In the genomic region with DNA sequence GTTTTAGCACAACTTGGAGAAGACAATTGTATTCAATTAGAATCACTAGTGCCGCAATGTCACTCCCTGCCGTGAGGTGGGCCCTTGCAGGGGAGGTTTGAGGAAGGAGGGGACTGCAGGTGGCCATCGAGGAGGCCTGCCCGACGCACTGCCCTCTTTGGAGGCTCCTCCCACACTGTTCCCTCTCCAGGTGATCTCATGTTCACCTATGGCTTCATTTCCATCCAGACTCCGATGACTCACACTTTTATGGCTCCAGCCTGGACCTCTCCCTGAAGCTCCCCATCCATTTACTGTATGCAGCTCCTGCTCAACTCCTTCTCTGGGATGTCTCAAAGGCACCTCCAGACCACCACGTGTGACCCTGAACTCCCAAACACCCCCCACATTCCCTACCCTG, we compare ENCODE assay signal across 2 cellular contexts.
A peak's percentile ranks its signal among the peaks of the same experiment; 100 is the strongest.
TF ChIP-seq lines count a peak whose summit lies in the region.

No MANE protein-coding gene starts in this region.

TF ChIP-seq in K562, 482 proteins besides CTCF, POLR2A, EP300 and RAD21:
- TF ChIP-seq MAFG (tag; conservative IDR thresholded peaks at IDR 0.05) (no peak), JUNB (CRISPR knock-in tag; conservative IDR thresholded peaks at IDR 0.05) (peak; percentile 62; the same call in 1 of the 2 replicates), NR4A1 (CRISPR knock-in tag; IDR thresholded peaks at IDR 0.05) (peak; percentile 79; the same call in 1 of the 2 replicates), NR4A1 (tag; IDR thresholded peaks at IDR 0.05) (no peak), ETV5 (CRISPR knock-in tag; IDR thresholded peaks at IDR 0.05; ENCODE audit: low read depth) (no peak), JUND (IDR thresholded peaks at IDR 0.05; ENCODE audit: borderline replicate concordance, low read depth, low read length) (peak; percentile 61; the same call in 1 of the 2 replicates), JUND (tag; IDR thresholded peaks at IDR 0.05; ENCODE audit: borderline replicate concordance, low read depth, low read length) (peak; percentile 65; the same call in 1 of the 3 replicates), ZNF79 (CRISPR knock-in tag; IDR thresholded peaks at IDR 0.05; ENCODE audit: low read depth) (0 out of 2 replicates have a peak, but pooled peaks have one; percentile 2), PYGO2 (tag; IDR thresholded peaks at IDR 0.05) (no peak), BRCA1 (IDR thresholded peaks at IDR 0.05) (no peak), BRCA1 (CRISPR knock-in tag; IDR thresholded peaks at IDR 0.05) (no peak), OTX1 (CRISPR knock-in tag; IDR thresholded peaks at IDR 0.05) (0 out of 2 replicates have a peak, but pooled peaks have one; percentile 7), ZEB2 (IDR thresholded peaks at IDR 0.05) (0 out of 2 replicates have a peak, but pooled peaks have one; percentile 33)
- TF ChIP-seq, protein P1, sequence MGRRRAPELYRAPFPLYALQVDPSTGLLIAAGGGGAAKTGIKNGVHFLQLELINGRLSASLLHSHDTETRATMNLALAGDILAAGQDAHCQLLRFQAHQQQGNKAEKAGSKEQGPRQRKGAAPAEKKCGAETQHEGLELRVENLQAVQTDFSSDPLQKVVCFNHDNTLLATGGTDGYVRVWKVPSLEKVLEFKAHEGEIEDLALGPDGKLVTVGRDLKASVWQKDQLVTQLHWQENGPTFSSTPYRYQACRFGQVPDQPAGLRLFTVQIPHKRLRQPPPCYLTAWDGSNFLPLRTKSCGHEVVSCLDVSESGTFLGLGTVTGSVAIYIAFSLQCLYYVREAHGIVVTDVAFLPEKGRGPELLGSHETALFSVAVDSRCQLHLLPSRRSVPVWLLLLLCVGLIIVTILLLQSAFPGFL (CRISPR knock-in tag; IDR thresholded peaks at IDR 0.05): no peak
- TF ChIP-seq, protein P2, sequence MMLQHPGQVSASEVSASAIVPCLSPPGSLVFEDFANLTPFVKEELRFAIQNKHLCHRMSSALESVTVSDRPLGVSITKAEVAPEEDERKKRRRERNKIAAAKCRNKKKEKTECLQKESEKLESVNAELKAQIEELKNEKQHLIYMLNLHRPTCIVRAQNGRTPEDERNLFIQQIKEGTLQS (IDR thresholded peaks at IDR 0.05): peak; percentile 64
- TF ChIP-seq, protein P2 (CRISPR knock-in tag; conservative IDR thresholded peaks at IDR 0.05): no peak

TF ChIP-seq in SK-N-SH, 30 proteins besides CTCF, POLR2A, EP300 and RAD21:
- TF ChIP-seq, protein P3, sequence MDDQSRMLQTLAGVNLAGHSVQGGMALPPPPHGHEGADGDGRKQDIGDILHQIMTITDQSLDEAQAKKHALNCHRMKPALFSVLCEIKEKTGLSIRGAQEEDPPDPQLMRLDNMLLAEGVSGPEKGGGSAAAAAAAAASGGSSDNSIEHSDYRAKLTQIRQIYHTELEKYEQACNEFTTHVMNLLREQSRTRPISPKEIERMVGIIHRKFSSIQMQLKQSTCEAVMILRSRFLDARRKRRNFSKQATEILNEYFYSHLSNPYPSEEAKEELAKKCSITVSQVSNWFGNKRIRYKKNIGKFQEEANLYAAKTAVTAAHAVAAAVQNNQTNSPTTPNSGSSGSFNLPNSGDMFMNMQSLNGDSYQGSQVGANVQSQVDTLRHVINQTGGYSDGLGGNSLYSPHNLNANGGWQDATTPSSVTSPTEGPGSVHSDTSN (IDR thresholded peaks at IDR 0.05): no peak
- TF ChIP-seq POLR2AphosphoS5 (IDR thresholded peaks at IDR 0.05; ENCODE audit: low read depth, low read length): no peak
- no peak for TF ChIP-seq SIN3A (IDR thresholded peaks at IDR 0.05; ENCODE audit: borderline replicate concordance, low read depth, low read length)
- TF ChIP-seq MEF2A (IDR thresholded peaks at IDR 0.05; ENCODE audit: borderline replicate concordance, low read depth): no peak
- TF ChIP-seq, protein P4, sequence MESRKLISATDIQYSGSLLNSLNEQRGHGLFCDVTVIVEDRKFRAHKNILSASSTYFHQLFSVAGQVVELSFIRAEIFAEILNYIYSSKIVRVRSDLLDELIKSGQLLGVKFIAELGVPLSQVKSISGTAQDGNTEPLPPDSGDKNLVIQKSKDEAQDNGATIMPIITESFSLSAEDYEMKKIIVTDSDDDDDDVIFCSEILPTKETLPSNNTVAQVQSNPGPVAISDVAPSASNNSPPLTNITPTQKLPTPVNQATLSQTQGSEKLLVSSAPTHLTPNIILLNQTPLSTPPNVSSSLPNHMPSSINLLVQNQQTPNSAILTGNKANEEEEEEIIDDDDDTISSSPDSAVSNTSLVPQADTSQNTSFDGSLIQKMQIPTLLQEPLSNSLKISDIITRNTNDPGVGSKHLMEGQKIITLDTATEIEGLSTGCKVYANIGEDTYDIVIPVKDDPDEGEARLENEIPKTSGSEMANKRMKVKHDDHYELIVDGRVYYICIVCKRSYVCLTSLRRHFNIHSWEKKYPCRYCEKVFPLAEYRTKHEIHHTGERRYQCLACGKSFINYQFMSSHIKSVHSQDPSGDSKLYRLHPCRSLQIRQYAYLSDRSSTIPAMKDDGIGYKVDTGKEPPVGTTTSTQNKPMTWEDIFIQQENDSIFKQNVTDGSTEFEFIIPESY (IDR thresholded peaks at IDR 0.05; ENCODE audit: borderline replicate concordance, low read depth): no peak
- no peak for TF ChIP-seq FOSL2 (IDR thresholded peaks at IDR 0.05; ENCODE audit: borderline replicate concordance, low read depth)
- TF ChIP-seq, protein P5, sequence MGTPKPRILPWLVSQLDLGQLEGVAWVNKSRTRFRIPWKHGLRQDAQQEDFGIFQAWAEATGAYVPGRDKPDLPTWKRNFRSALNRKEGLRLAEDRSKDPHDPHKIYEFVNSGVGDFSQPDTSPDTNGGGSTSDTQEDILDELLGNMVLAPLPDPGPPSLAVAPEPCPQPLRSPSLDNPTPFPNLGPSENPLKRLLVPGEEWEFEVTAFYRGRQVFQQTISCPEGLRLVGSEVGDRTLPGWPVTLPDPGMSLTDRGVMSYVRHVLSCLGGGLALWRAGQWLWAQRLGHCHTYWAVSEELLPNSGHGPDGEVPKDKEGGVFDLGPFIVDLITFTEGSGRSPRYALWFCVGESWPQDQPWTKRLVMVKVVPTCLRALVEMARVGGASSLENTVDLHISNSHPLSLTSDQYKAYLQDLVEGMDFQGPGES (IDR thresholded peaks at IDR 0.05; ENCODE audit: low read depth, low read length): no peak
- TF ChIP-seq, protein P6, sequence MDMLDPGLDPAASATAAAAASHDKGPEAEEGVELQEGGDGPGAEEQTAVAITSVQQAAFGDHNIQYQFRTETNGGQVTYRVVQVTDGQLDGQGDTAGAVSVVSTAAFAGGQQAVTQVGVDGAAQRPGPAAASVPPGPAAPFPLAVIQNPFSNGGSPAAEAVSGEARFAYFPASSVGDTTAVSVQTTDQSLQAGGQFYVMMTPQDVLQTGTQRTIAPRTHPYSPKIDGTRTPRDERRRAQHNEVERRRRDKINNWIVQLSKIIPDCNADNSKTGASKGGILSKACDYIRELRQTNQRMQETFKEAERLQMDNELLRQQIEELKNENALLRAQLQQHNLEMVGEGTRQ (IDR thresholded peaks at IDR 0.05; ENCODE audit: borderline replicate concordance, low read depth, low read length): no peak
- TF ChIP-seq GABPA (IDR thresholded peaks at IDR 0.05; ENCODE audit: low read depth): no peak
TF ChIP-seq in SK-N-SH: peak in this region for 0.
